8 cellular contexts compared by ENCODE assay signal in the genomic region with DNA sequence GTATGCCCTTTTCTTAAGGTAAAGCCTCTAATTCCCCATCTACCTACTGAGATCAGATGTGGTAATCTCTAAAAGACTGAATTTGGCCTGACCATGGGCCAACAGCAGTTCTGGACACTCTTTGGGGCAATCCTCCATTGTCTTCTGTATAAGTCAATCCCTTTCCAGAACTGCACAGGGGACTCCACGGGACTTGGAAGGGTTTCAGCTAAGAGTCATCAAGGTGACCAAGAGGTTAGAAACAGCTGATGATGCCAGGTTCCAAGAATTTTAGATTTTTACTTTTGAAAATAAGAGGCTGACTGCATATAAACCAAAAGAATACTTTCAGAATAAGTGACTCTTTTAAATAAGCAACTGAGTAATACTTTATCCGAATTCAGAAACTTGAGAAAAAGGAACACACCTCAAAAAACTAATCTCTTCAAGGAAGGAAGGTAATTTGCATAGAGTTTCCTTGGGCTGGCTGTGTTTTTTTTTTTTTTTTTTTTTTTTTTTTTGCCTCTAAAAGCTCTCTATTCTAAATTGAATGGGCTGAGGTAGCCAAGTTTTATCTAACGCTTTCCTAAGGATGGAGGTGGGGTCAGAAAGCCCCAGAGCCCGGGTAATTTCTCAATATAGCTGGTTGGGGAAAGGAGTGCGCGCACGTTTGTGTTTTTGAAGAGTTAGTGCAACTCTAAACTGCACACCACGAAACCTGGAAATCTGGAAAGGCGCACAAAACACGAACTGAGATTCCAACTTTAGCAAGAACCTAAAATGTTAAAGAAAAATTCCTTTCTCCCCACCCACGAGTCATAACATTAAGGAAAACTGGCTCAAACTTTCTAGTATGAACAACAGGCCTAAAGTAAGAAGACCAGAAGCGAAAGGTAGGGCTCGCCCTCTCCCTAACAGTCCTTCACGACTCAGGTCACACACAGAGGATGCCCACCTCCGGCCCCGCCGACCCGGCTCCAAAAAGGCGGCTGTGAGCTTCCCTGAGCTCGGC. TPM values are rescaled to one million over a fixed set of nuclear protein-coding genes. Genes with fewer than 3 reads are reported as not detected.
DNase-seq lines count a peak whose midpoint lies in the region; ATAC-seq, FAIRE-seq and TF ChIP-seq lines count a peak whose summit lies in the region.

No MANE protein-coding gene starts in this region.

- no peak overlapping the region for H2AFZ ChIP-seq in osteoblast (ENCODE audit: low read length)

- H3K27ac ChIP-seq in osteoblast (ENCODE audit: low read depth, low read length), result peak overlapping the region; percentile 96

- no peak for TF ChIP-seq CTCF in GM12865 (IDR thresholded peaks at IDR 0.05; ENCODE audit: insufficient read depth, low read depth, low read length, missing control alignments)
- TF ChIP-seq CTCF in osteoblast (IDR thresholded peaks at IDR 0.05; ENCODE audit: extremely low read depth, low read depth, low read length), result no peak
- TF ChIP-seq CTCF in D721Med (IDR thresholded peaks at IDR 0.05; ENCODE audit: insufficient read depth, missing control alignments), result no peak

- FAIRE-seq in RCC 7860 (lab: Jason Lieb, UNC) (no peak), D721Med (lab: Jason Lieb, UNC) (no peak)

- no peaks in the 10 kb centered on the region for H3K9me3 ChIP-seq in osteoblast (ENCODE audit: low read depth, low read length)

- DNase-seq in GM12865 (ENCODE audit: low read depth) (no peak), RCC 7860 (ENCODE audit: low spot score) (peak; percentile 5), erythroblast (lab: John Stamatoyannopoulos, UW) (peak; percentile 30 to 62), osteoblast (ENCODE audit: insufficient read length, low spot score, missing footprints) (no peak), NCI-H1092 (lab: John Stamatoyannopoulos, UW) (no peak), NCI-H1048 (lab: John Stamatoyannopoulos, UW) (no peak), D721Med (ENCODE audit: insufficient read length, low spot score) (no peak)

- H3K4me3 ChIP-seq in GM12865 (ENCODE audit: low read depth, low read length), result peak overlapping the region; percentile 90
- peak overlapping the region; percentile 94 for H3K4me3 ChIP-seq in osteoblast (ENCODE audit: insufficient read depth, low read length)

- H4K20me1 ChIP-seq in osteoblast (ENCODE audit: insufficient read depth, low read length), result peaks cover 55% of the 10 kb centered on the region

- H3K4me1 ChIP-seq in osteoblast (ENCODE audit: insufficient read depth, low read length), result peaks cover 20% of the 10 kb centered on the region

- H3K79me2 ChIP-seq in osteoblast (ENCODE audit: insufficient read depth, low read length), result peaks cover 59% of the 10 kb centered on the region

- H3K36me3 ChIP-seq in osteoblast (ENCODE audit: insufficient read depth, low read length), result peaks cover 37% of the 10 kb centered on the region

- no peaks in the 10 kb centered on the region for H3K27me3 ChIP-seq in osteoblast (ENCODE audit: insufficient read depth, low read length)

- H3K4me2 ChIP-seq in osteoblast (ENCODE audit: insufficient read depth, low read length), result peak overlapping the region; percentile 79

- no peak for TF ChIP-seq POLR2A in erythroblast (IDR thresholded peaks at IDR 0.05; ENCODE audit: low read length)

- no peak for ATAC-seq in GM21717 (IDR thresholded peaks at IDR 0.05; ENCODE audit: unreplicated experiment)

RNA-seq across cellular contexts. Expression of a gene that starts 1.3 kb away (rescaled TPM):
- 241 and 267 TPM in 2 replicates for total RNA-seq in osteoblast

RNA-seq across cellular contexts. Expression of a gene that starts 8.6 kb away (rescaled TPM):
- 10.9 and 11.5 TPM in 2 replicates for total RNA-seq in osteoblast

RNA-seq across cellular contexts. Expression of a gene that starts 25.3 kb away (rescaled TPM):
- 15.0 and 15.9 TPM in 2 replicates for total RNA-seq in osteoblast

RNA-seq across cellular contexts. Expression of a gene that starts 31.8 kb away (rescaled TPM):
- total RNA-seq in osteoblast, result 130 and 140 TPM in 2 replicates

RNA-seq across cellular contexts. Expression of a gene that starts 44.5 kb away (rescaled TPM):
- total RNA-seq in osteoblast, result 31.1 and 32.1 TPM in 2 replicates

Comparison
In these comparisons a context has a peak if more than half of its experiments do, and no peak if none do; other contexts are left out.
1. DNase-seq: peak in RCC 7860 (single experiment) and erythroblast (2 of 2); none in GM12865 (single experiment), osteoblast (single experiment), NCI-H1092 (single experiment), NCI-H1048 (single experiment) and D721Med (single experiment).